In the genomic region with DNA sequence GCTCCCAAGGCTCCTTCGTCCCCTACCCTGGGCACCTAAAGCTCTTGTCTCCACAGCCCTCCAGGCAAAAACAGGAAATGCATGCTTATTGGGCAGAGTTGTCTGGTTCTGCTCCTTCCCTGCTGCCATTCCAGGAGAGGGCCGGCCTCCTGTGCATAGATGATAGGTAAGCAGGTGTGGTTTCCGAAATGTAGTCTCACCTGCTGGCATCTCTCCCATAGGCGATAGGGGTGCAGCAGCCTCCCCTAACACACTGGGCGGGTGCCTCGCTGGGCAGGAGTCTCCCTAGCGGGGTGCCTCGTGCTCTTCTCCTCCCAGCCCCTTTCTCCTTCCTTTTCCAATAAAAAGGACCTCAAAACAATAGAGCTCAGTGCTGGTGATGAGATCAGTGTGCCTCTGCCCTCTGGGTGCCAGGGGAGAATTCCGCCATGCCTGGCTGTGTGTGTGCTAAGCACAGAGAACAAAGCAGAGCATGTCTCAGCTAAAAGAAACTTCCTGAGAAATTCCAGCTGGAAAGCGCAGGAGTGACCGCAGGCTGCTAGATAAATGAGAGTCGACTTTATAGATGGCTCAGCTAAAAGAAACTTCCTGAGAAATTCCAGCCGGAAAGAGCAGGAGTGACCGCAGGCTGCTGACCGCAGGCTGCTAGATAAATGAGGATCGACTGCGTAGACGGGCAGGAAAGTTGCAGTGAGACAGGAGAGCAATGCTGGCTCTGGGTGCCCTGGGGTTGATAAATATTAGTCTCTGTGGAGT, we compare ENCODE assay signal across 19 cellular contexts. TPM values are rescaled to one million over a fixed set of nuclear protein-coding genes. Genes with fewer than 3 reads are reported as not detected.
DNase-seq lines count a peak whose midpoint lies in the region; ATAC-seq and TF ChIP-seq lines count a peak whose summit lies in the region.
"Had no signal": no experiment of that assay in that cellular context is flagged by ENCODE, and none has a peak within 500 bp of the region (broad histone marks: within the 10 kb centered on the region; RNA-seq: fewer than 3 reads in every experiment).

No MANE protein-coding gene starts in this region.

- H3K36me3 ChIP-seq in heart left ventricle (no peaks in the 10 kb centered on the region), right atrium auricular region (no peaks in the 10 kb centered on the region), lung (ENCODE audit: control insufficient read depth in 2 of 2, insufficient read depth in 2 of 2, low read length in 2 of 2) (no peaks in the 10 kb centered on the region), vagina (no peaks in the 10 kb centered on the region), upper lobe of right lung (no peaks in the 10 kb centered on the region)

- 60 to 73% (median 63%) methylated on average over 18 of the region's 18 CpGs for WGBS in heart left ventricle, 4 donors
- WGBS in lung, 2 donors, result 68 to 78% methylated on average over 18 of the region's 18 CpGs

- peaks cover 0 to 8% (median 0%) of the 10 kb centered on the region in 9 donors for H3K27me3 ChIP-seq in heart left ventricle
- no peaks in the 10 kb centered on the region for H3K27me3 ChIP-seq in right atrium auricular region
- no peaks in the 10 kb centered on the region for H3K27me3 ChIP-seq in lung (ENCODE audit: control insufficient read depth, insufficient read depth)
- no peaks in the 10 kb centered on the region for H3K27me3 ChIP-seq in vagina
- no peaks in the 10 kb centered on the region for H3K27me3 ChIP-seq in upper lobe of right lung
- H3K27me3 ChIP-seq: testis had no signal

- H3K27ac Mint-ChIP-seq in naive thymus-derived CD8-positive, alpha-beta T cell, result no peak overlapping the region
- H3K27ac Mint-ChIP-seq: CD4-positive, alpha-beta memory T cell had no signal

- H3K4me1 ChIP-seq in heart left ventricle (peaks cover 0 to 13% (median 0%) of the 10 kb centered on the region in 12 donors), right atrium auricular region (peaks cover 0 to 5% of the 10 kb centered on the region in 2 donors), lung (ENCODE audit: control insufficient read depth in 2 of 2, insufficient read depth in 2 of 2, low read length in 2 of 2) (peaks cover 0 to 4% of the 10 kb centered on the region in 2 donors), vagina (peaks cover 6% of the 10 kb centered on the region), upper lobe of right lung (peaks cover 4% of the 10 kb centered on the region)
- H3K4me1 ChIP-seq: A549, testis had no signal

- TF ChIP-seq POLR2A in heart left ventricle (IDR thresholded peaks at IDR 0.05), result no peak
- TF ChIP-seq POLR2A in vagina (IDR thresholded peaks at IDR 0.05), result no peak

- H3K4me3 ChIP-seq in heart left ventricle, result no peak overlapping the region
- no peak overlapping the region for H3K4me3 ChIP-seq in right atrium auricular region
- no peak overlapping the region for H3K4me3 ChIP-seq in choroid plexus epithelial cell (ENCODE audit: low read depth, low read length)
- no peak overlapping the region for H3K4me3 ChIP-seq in lung
- no peak overlapping the region for H3K4me3 ChIP-seq in vagina
- no peak overlapping the region for H3K4me3 ChIP-seq in upper lobe of right lung
- H3K4me3 ChIP-seq: A549, GM12878, testis had no signal

- H3K27ac ChIP-seq in heart left ventricle, result peak overlapping the region in 1 of 12 donors; percentile 2
- no peak overlapping the region for H3K27ac ChIP-seq in right atrium auricular region
- no peak overlapping the region for H3K27ac ChIP-seq in lung (ENCODE audit: low read depth in 1 of 2, low read length in 1 of 2)
- H3K27ac ChIP-seq in vagina, result peak overlapping the region; percentile 23
- H3K27ac ChIP-seq in upper lobe of right lung, result no peak overlapping the region
- H3K27ac ChIP-seq: A549, testis had no signal

- peaks cover 2 to 13% (median 8%) of the 10 kb centered on the region in 3 donors for H3K36me3 Mint-ChIP-seq in naive thymus-derived CD8-positive, alpha-beta T cell
- H3K36me3 Mint-ChIP-seq: CD4-positive, alpha-beta memory T cell had no signal

- peaks cover 0 to 12% (median 3%) of the 10 kb centered on the region in 4 donors for H3K4me1 Mint-ChIP-seq in naive thymus-derived CD8-positive, alpha-beta T cell

- DNase-seq in heart left ventricle (no peak), right atrium auricular region (ENCODE audit: low spot score) (no peak), choroid plexus epithelial cell (ENCODE audit: low read depth) (peak; percentile 38), lung (ENCODE audit: low spot score) (no peak), vagina (ENCODE audit: extremely low spot score in 2 of 2) (no peak), 8988T (no peak), upper lobe of right lung (no peak)
- no peak for DNase-seq in naive thymus-derived CD8-positive, alpha-beta T cell
- DNase-seq: activated effector memory CD4-positive, alpha-beta T cell treated with anti-CD3 and anti-CD28 coated beads, Interleukin-2, amount 50 U/mL, for 16 hours; amygdala; CD4-positive, alpha-beta memory T cell; GOT3; naive thymus-derived CD4-positive, alpha-beta T cell; NCI-H1930; NCI-H69; T-helper 1 cell; testis had no signal

- TF ChIP-seq CTCF in heart left ventricle (IDR thresholded peaks at IDR 0.05) (no peak), right atrium auricular region (IDR thresholded peaks at IDR 0.05) (no peak), choroid plexus epithelial cell (conservative IDR thresholded peaks at IDR 0.05; ENCODE audit: low read depth, low read length) (no peak), lung (IDR thresholded peaks at IDR 0.05; ENCODE audit: control extremely low read depth, extremely low read depth) (no peak), vagina (IDR thresholded peaks at IDR 0.05) (no peak), upper lobe of right lung (IDR thresholded peaks at IDR 0.05) (no peak)

- H3K4me3 Mint-ChIP-seq in naive thymus-derived CD8-positive, alpha-beta T cell, result peak overlapping the region in 1 of 10 donors; percentile 35
- H3K4me3 Mint-ChIP-seq: CD4-positive, alpha-beta memory T cell had no signal

- H3K9me3 ChIP-seq in heart left ventricle (no peaks in the 10 kb centered on the region), right atrium auricular region (no peaks in the 10 kb centered on the region), lung (ENCODE audit: control insufficient read depth in 2 of 2, insufficient read depth in 1 of 2, low read length in 1 of 2) (peaks cover 0 to 7% of the 10 kb centered on the region in 2 donors), vagina (no peaks in the 10 kb centered on the region), upper lobe of right lung (no peaks in the 10 kb centered on the region)
- H3K9me3 ChIP-seq: A549, testis had no signal

- H3K9me3 Mint-ChIP-seq in naive thymus-derived CD8-positive, alpha-beta T cell, result peaks cover 0 to 26% (median 10%) of the 10 kb centered on the region in 9 donors

- POLR2A ChIA-PET in naive thymus-derived CD8-positive, alpha-beta T cell (lab: Charles Lee), result interaction anchor here (0.8 kb wide), 1 partner anchor 11 kb away, joined by 3 read pairs; no protein-coding TSS in a partner anchor

- intact Hi-C loops in heart left ventricle (cut with DNase I), result no loop called here
- intact Hi-C loops in vagina (cut with DNase I), result loop anchor here (10.0 kb wide), 1 partner anchor 59 kb away; no protein-coding TSS in a partner anchor
- intact Hi-C loops in upper lobe of right lung (cut with DNase I), result no loop called here

- ATAC-seq in heart left ventricle (peak in 3 of 4 donors; percentile 37 to 65 (median 40)), lung (ENCODE audit: insufficient read depth, low FRiP score) (peak; percentile 16), upper lobe of right lung (no peak)
- no peak for ATAC-seq in naive thymus-derived CD8-positive, alpha-beta T cell
- ATAC-seq: A549; GM12878; naive thymus-derived CD4-positive, alpha-beta T cell had no signal

- peaks cover 0 to 37% (median 27%) of the 10 kb centered on the region in 5 donors for H3K27me3 Mint-ChIP-seq in naive thymus-derived CD8-positive, alpha-beta T cell

RNA-seq across cellular contexts. Expression of gene PXDN, which starts 11.3 kb away (rescaled TPM):
- total RNA-seq in heart left ventricle (10 to 100 TPM; 13.9 to 83.7 (median 28.3) TPM), right atrium auricular region (10 to 100 TPM; 25.4 to 26.9 TPM), lung (100 to 1,000 TPM in 1 of 2 donors, 10 to 100 TPM in 1; 38.6 to 198 TPM), vagina (33.6 TPM), upper lobe of right lung (58.4 TPM)
- polyA plus RNA-seq in heart left ventricle (10 to 100 TPM in 1 of 2 donors, 1 to 10 TPM in 1; 5.9 to 28.2 TPM), lung (10 to 100 TPM; 10.6 to 51.7 TPM)
- total RNA-seq in naive thymus-derived CD8-positive, alpha-beta T cell, result 1 to 10 TPM in 1 of 2 experiments, under 1 TPM in 1; 0.42 to 1.1 TPM
- polyA plus RNA-seq in naive thymus-derived CD8-positive, alpha-beta T cell, result 1 to 10 TPM; 1.4 to 2.0 (median 1.9) TPM
- total RNA-seq: CD4-positive, alpha-beta memory T cell had no signal

Comparison
In these comparisons a context has a peak if more than half of its experiments do, and no peak if none do; other contexts are left out.
1. ATAC-seq: peak in heart left ventricle (3 of 4) and lung (single experiment); none in naive thymus-derived CD8-positive, alpha-beta T cell (0 of 2) and upper lobe of right lung (single experiment).
2. RNA of gene PXDN, which starts 11.3 kb away (total RNA-seq): 38.6 to 198 TPM in lung, 58.4 TPM in upper lobe of right lung (single experiment), 33.6 TPM in vagina (single experiment), 13.9 to 83.7 TPM in heart left ventricle and 25.4 to 26.9 TPM in right atrium auricular region; 0.42 to 1.1 TPM in naive thymus-derived CD8-positive, alpha-beta T cell; every median in the first group is over 4 times any median in the second.